ENCODE assay signal across 8 cellular contexts in the genomic region with DNA sequence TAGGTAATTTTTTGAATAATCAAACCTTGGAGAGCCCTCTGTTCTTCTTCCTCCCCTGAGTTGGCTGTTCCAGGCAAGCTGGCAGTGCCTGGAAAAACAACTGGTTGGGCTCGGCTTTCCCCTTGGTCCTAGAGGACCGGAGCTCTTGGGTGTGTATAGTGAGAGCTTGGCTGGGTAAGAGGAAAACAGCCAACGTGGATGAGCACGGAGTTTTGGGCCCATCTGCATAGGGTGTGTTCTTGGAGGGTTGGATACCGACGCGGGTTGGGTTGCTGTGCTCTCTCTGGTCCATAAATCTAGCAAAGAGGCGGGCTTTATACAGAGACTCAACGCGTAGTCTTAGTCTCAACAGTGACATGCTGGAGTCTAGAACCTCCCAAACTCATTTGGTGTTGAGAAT. TPM values are rescaled to one million over a fixed set of nuclear protein-coding genes. Genes with fewer than 3 reads are reported as not detected.
DNase-seq lines count a peak whose midpoint lies in the region; ATAC-seq and TF ChIP-seq lines count a peak whose summit lies in the region.

No MANE protein-coding gene starts in this region.

- no peak for ATAC-seq in HG03039 (IDR thresholded peaks at IDR 0.05; ENCODE audit: unreplicated experiment)
- no peak for ATAC-seq in HG02870 (IDR thresholded peaks at IDR 0.05; ENCODE audit: unreplicated experiment)

- no peak for TF ChIP-seq CTCF in AG09309 (IDR thresholded peaks at IDR 0.05; ENCODE audit: control insufficient read depth, insufficient read depth, low read depth, low read length, missing control alignments)

- H3K4me3 ChIP-seq in AG09309 (ENCODE audit: control insufficient read depth, low read depth, low read length) = no peak overlapping the region

- peak; percentile 68 for DNase-seq in AG09309 (ENCODE audit: low read depth)
- DNase-seq in NCI-H2029 (lab: John Stamatoyannopoulos, UW) = peak; percentile 78
- peak; percentile 81 to 88 for DNase-seq in dermis microvascular lymphatic vessel endothelial cell (ENCODE audit: low read depth in 2 of 2)
- peak; percentile 21 for DNase-seq in midbrain (lab: John Stamatoyannopoulos, UW)
- no peak for DNase-seq in NCI-H2196 treated with DMSO at 0.1 percent for 48 hours (lab: John Stamatoyannopoulos, UW; ENCODE audit: unreplicated experiment)
- DNase-seq in AML-193 (lab: John Stamatoyannopoulos, UW) = no peak

RNA-seq across cellular contexts. Expression of a gene that starts 23.2 kb away (rescaled TPM):
- total RNA-seq in dermis microvascular lymphatic vessel endothelial cell = 149 and 223 TPM in 2 replicates

RNA-seq across cellular contexts. Expression of a gene that starts 46.9 kb away (rescaled TPM):
- total RNA-seq in dermis microvascular lymphatic vessel endothelial cell = 2.3 and 4.2 TPM in 2 replicates

Comparison
In these comparisons a context has a peak if more than half of its experiments do, and no peak if none do; other contexts are left out.
1. DNase-seq: peak in AG09309 (single experiment), NCI-H2029 (single experiment), dermis microvascular lymphatic vessel endothelial cell (2 of 2) and midbrain (single experiment); none in NCI-H2196 treated with DMSO at 0.1 percent for 48 hours (single experiment) and AML-193 (0 of 2).